In genomic region chr18:10826400-10826799, GRCh38 we compare ENCODE assay signal across 26 cellular contexts.
DNase-seq lines count a peak whose midpoint lies in the region; ATAC-seq, FAIRE-seq and TF ChIP-seq lines count a peak whose summit lies in the region.
"Had no signal": no experiment of that assay in that cellular context is flagged by ENCODE, and none has a peak within 500 bp of the region (broad histone marks: within the 10 kb centered on the region; RNA-seq: fewer than 3 reads in every experiment).

No MANE protein-coding gene starts in this region.

- WGBS in HepG2 (ENCODE audit: low lambda C conversion rate): 84% methylated on average over 2 of the region's 2 CpGs
- 100% methylated on average over 2 of the region's 2 CpGs for WGBS in right lobe of liver (ENCODE audit: insufficient coverage, low coverage, low lambda C conversion rate, missing lambda C conversion rate)
- 25% methylated on average over 2 of the region's 2 CpGs for WGBS in K562 (ENCODE audit: insufficient coverage, low coverage, missing lambda C conversion rate)

- no peak overlapping the region for H3K9ac ChIP-seq in HepG2 (ENCODE audit: insufficient read depth, low read depth, low read length)
- H3K9ac ChIP-seq in K562 (ENCODE audit: insufficient read depth in 1 of 2, low read depth in 2 of 2, low read length in 2 of 2): no peak overlapping the region
- H3K9ac ChIP-seq: BLaER1 had no signal

- no peak for ATAC-seq in HepG2
- ATAC-seq in right lobe of liver: no peak
- no peak for ATAC-seq in K562
- no peak for ATAC-seq in HG02763 (IDR thresholded peaks at IDR 0.05; ENCODE audit: unreplicated experiment)
- ATAC-seq: GM12878 had no signal

- CTCF ChIA-PET in HepG2 (lab: Yijun Ruan, JAX; ENCODE audit: low intra/inter-chr PET ratio, low total read pairs) (no interaction called here), K562 (lab: Yijun Ruan, JAX; ENCODE audit: low intra/inter-chr PET ratio) (no interaction called here)

- no peaks in the 10 kb centered on the region for H3K9me3 ChIP-seq in HepG2 (ENCODE audit: low read length)
- no peaks in the 10 kb centered on the region for H3K9me3 ChIP-seq in right lobe of liver
- H3K9me3 ChIP-seq in K562 (replicated peaks; ENCODE audit: control insufficient read depth, insufficient read depth, low read depth, low read length): no peaks in the 10 kb centered on the region
- H3K9me3 ChIP-seq: BE2C had no signal

- H3K27ac ChIP-seq in HepG2 (ENCODE audit: extremely low read length, insufficient read depth, low read length) (no peak overlapping the region), right lobe of liver (no peak overlapping the region), K562 (ENCODE audit: extremely low read depth, low read depth, low read length) (no peak overlapping the region)
- H3K27ac ChIP-seq: 22Rv1, BLaER1 had no signal

- TF ChIP-seq POLR2A in HepG2 (IDR thresholded peaks at IDR 0.05; ENCODE audit: insufficient read depth in 1 of 2, low read depth in 2 of 2, low read length in 2 of 2) (no peak), right lobe of liver (IDR thresholded peaks at IDR 0.05) (no peak), K562 (conservative IDR thresholded peaks at IDR 0.05) (no peak)

- no peak overlapping the region for H3K4me3 ChIP-seq in HepG2 (replicated peaks in 1 of 3; ENCODE audit: insufficient read depth in 1 of 3, low read depth in 2 of 3, low read length in 3 of 3)
- no peak overlapping the region for H3K4me3 ChIP-seq in right lobe of liver
- no peak overlapping the region for H3K4me3 ChIP-seq in K562
- H3K4me3 ChIP-seq: BLaER1, GM12878 had no signal

- POLR2A ChIA-PET in HepG2 (lab: Yijun Ruan, JAX) (no interaction called here), K562 (lab: Yijun Ruan, JAX) (no interaction called here)

- H3K4me2 ChIP-seq in HepG2 (ENCODE audit: low read depth, low read length) (no peak overlapping the region), K562 (ENCODE audit: insufficient read depth, low read length) (no peak overlapping the region)
- H3K4me2 ChIP-seq: BLaER1 had no signal

- BruUV-seq in HepG2 (replicated peaks; lab: Mats Ljungman, UMichigan): no TSS peak
- no TSS peak for BruUV-seq in K562 (replicated peaks; lab: Mats Ljungman, UMichigan)

- H4K20me1 ChIP-seq in HepG2 (ENCODE audit: insufficient read depth, low read length): no peaks in the 10 kb centered on the region
- H4K20me1 ChIP-seq in K562 (replicated peaks; ENCODE audit: control insufficient read depth, insufficient read depth, low read length): no peaks in the 10 kb centered on the region
- H4K20me1 ChIP-seq: BLaER1 had no signal

- no peak for DNase-seq in HepG2 (ENCODE audit: low spot score)
- DNase-seq in right lobe of liver: no peak
- no peak for DNase-seq in HTR-8/SVneo (ENCODE audit: insufficient read length, low spot score)
- peak; percentile 84 for DNase-seq in NCI-H146 (lab: John Stamatoyannopoulos, UW)
- DNase-seq in K562 (ENCODE audit: extremely low read depth in 1 of 4, low spot score in 3 of 4): no peak
- no peak for DNase-seq in retina
- DNase-seq in NCI-H510A (lab: John Stamatoyannopoulos, UW): no peak
- DNase-seq: ACHN; BE2C; C1 segment of cervical spinal cord; CD4-positive, alpha-beta memory T cell; CD4-positive, CD25-positive, alpha-beta regulatory T cell; CD8-positive, alpha-beta memory T cell; COR-L47; DMS 273 treated with DMSO at 0.1 percent for 48 hours; DMS153; DMS53; DMS79; DND-41; EL; GDM1 had no signal

- TF ChIP-seq EP300 in HepG2 (IDR thresholded peaks at IDR 0.05; ENCODE audit: low read depth in 2 of 2, low read length in 2 of 2) (no peak), HepG2 (CRISPR knock-in tag; IDR thresholded peaks at IDR 0.05; ENCODE audit: borderline replicate concordance) (no peak), K562 (IDR thresholded peaks at IDR 0.05; ENCODE audit: low read length) (no peak)

- no peaks in the 10 kb centered on the region for H3K9me1 ChIP-seq in K562 (ENCODE audit: control insufficient read depth, insufficient read depth, low read length)

- in situ Hi-C loops in HepG2 (cut with HindIII; ENCODE audit: extremely low pct_ligation_motif_present, low pct_unique_long_range_greater_than_20kb) (no loop called here), K562 (cut with MboI) (no loop called here)

- intact Hi-C loops in HepG2 (cut with micrococcal nuclease; ENCODE audit: unreplicated experiment): no loop called here
- intact Hi-C loops in right lobe of liver (cut with DNase I): no loop called here
- intact Hi-C loops in K562 (cut with micrococcal nuclease): no loop called here

- H2AFZ ChIP-seq in HepG2 (ENCODE audit: low read length): no peak overlapping the region
- no peak overlapping the region for H2AFZ ChIP-seq in K562 (ENCODE audit: low read depth, low read length)

- no peak for TF ChIP-seq RAD21 in HepG2 (CRISPR knock-in tag; IDR thresholded peaks at IDR 0.05)
- no peak for TF ChIP-seq RAD21 in K562 (CRISPR knock-in tag; conservative IDR thresholded peaks at IDR 0.05 in 1 of 2, IDR thresholded peaks at IDR 0.05 in 1 of 2)

- no peaks in the 10 kb centered on the region for H3K36me3 ChIP-seq in HepG2 (replicated peaks in 1 of 2; ENCODE audit: control insufficient read depth in 1 of 2, insufficient read depth in 2 of 2, low read length in 2 of 2)
- H3K36me3 ChIP-seq in right lobe of liver: no peaks in the 10 kb centered on the region
- no peaks in the 10 kb centered on the region for H3K36me3 ChIP-seq in K562 (ENCODE audit: control insufficient read depth, insufficient read depth, low read length)
- H3K36me3 ChIP-seq: BE2C, BLaER1 had no signal

- H3K79me2 ChIP-seq in HepG2 (ENCODE audit: insufficient read depth, low read length) (no peaks in the 10 kb centered on the region), K562 (ENCODE audit: control insufficient read depth, insufficient read depth, low read length) (no peaks in the 10 kb centered on the region)

- H3K27me3 ChIP-seq in HepG2 (ENCODE audit: control insufficient read depth in 1 of 2, insufficient read depth in 2 of 2, low read length in 2 of 2): no peaks in the 10 kb centered on the region
- no peaks in the 10 kb centered on the region for H3K27me3 ChIP-seq in right lobe of liver
- no peaks in the 10 kb centered on the region for H3K27me3 ChIP-seq in K562 (ENCODE audit: control insufficient read depth in 2 of 2, insufficient read depth in 2 of 2, low read length in 2 of 2)
- H3K27me3 ChIP-seq: BE2C had no signal

- FAIRE-seq in HepG2 (lab: Jason Lieb, UNC) (no peak), HTR-8/SVneo (lab: Jason Lieb, UNC) (peak; percentile 28), K562 (lab: Jason Lieb, UNC) (peak; percentile 6)
- FAIRE-seq: GM12878, GM19239 had no signal

- no peaks in the 10 kb centered on the region for H3K4me1 ChIP-seq in HepG2 (ENCODE audit: insufficient read depth, low read length)
- H3K4me1 ChIP-seq in right lobe of liver: no peaks in the 10 kb centered on the region
- H3K4me1 ChIP-seq in K562 (replicated peaks in 1 of 2; ENCODE audit: control insufficient read depth in 2 of 2, insufficient read depth in 2 of 2, low read length in 2 of 2): peaks cover 0 to 3% of the 10 kb centered on the region in 2 experiments; a peak in 2 of 5 replicates
- H3K4me1 ChIP-seq: BE2C, BLaER1 had no signal

- no peak for TF ChIP-seq CTCF in HepG2 (CRISPR knock-in tag; IDR thresholded peaks at IDR 0.05)
- no peak for TF ChIP-seq CTCF in right lobe of liver (IDR thresholded peaks at IDR 0.05)
- TF ChIP-seq CTCF in K562 (IDR thresholded peaks at IDR 0.05 in 2 of 3, conservative IDR thresholded peaks at IDR 0.05 in 1 of 3; ENCODE audit: insufficient read depth in 2 of 3, low read depth in 1 of 3, low read length in 3 of 3): no peak

TF ChIP-seq in HepG2, 621 proteins besides CTCF, POLR2A, EP300 and RAD21:
- TF ChIP-seq MAFF (IDR thresholded peaks at IDR 0.05; ENCODE audit: low read depth, low read length) (peak; percentile 54; the same call in 1 of the 2 replicates), MAFK (conservative IDR thresholded peaks at IDR 0.05 in 1 of 2, IDR thresholded peaks at IDR 0.05 in 1 of 2; ENCODE audit: low read length in 2 of 2) (peak; percentile 41 to 64; a peak in 3 of 4 replicates), SIN3A (IDR thresholded peaks at IDR 0.05; ENCODE audit: borderline replicate concordance, low read depth, low read length) (no peak)

TF ChIP-seq in K562, 482 proteins besides CTCF, POLR2A, EP300 and RAD21 (continues in another document):
- TF ChIP-seq MAFG (tag; conservative IDR thresholded peaks at IDR 0.05) (peak; percentile 46), FOXO4 (CRISPR knock-in tag; IDR thresholded peaks at IDR 0.05) (no peak), C11orf30 (IDR thresholded peaks at IDR 0.05; ENCODE audit: low read depth) (peak; percentile 60), ESRRB (CRISPR knock-in tag; IDR thresholded peaks at IDR 0.05; ENCODE audit: borderline replicate concordance) (no peak), HMBOX1 (IDR thresholded peaks at IDR 0.05) (no peak), DPF2 (IDR thresholded peaks at IDR 0.05) (no peak), ARNT (IDR thresholded peaks at IDR 0.05) (no peak), ZC3H4 (CRISPR knock-in tag; IDR thresholded peaks at IDR 0.05; ENCODE audit: borderline replicate concordance) (no peak), ZNF316 (IDR thresholded peaks at IDR 0.05) (peak; percentile 64)

Comparison
In these comparisons a context has a peak if more than half of its experiments do, and no peak if none do; other contexts are left out.
1. Of the 241 proteins assayed by ChIP-seq in both HepG2 and K562: peak only in HepG2: MAFK; only in K562: MAFG; in both: MAFF; in neither: 238.